In the genomic region with DNA sequence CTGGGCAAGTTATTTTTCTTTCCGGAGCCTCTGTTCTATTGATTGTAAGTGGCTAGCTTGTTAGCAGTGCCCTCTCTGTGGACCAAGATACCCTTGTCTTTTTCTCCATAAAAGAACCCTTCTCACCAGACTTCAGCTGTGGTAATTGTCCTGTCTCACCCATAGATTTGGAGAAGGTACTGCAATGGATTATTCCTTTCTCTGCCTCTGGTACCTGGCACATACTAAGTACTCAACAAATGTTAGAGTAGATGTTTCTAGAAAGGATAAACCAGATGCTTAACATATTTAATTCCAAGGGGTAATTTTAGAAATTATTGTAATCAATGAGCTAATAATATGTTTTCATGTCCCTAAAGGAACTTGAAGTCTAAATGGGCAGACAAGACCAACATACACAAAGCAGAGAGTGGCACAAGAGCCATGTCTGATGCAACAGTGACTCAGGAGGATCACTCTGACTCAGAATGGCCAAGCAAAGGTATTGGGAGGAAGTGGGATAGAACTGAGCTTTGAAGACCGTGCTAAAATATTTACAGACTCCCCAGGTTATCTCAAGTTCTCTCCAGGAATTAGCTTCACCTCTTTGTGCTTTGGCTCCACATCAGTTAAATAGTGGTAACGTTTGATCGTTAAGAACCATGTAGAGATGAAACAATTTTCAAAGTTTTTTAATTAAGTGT, we compare ENCODE assay signal across 1 cellular context.
TF ChIP-seq lines count a peak whose summit lies in the region.

No MANE protein-coding gene starts in this region.

TF ChIP-seq in GM23338, 12 proteins besides CTCF, POLR2A, EP300 and RAD21 (continued from another document):
- TF ChIP-seq, protein P1, sequence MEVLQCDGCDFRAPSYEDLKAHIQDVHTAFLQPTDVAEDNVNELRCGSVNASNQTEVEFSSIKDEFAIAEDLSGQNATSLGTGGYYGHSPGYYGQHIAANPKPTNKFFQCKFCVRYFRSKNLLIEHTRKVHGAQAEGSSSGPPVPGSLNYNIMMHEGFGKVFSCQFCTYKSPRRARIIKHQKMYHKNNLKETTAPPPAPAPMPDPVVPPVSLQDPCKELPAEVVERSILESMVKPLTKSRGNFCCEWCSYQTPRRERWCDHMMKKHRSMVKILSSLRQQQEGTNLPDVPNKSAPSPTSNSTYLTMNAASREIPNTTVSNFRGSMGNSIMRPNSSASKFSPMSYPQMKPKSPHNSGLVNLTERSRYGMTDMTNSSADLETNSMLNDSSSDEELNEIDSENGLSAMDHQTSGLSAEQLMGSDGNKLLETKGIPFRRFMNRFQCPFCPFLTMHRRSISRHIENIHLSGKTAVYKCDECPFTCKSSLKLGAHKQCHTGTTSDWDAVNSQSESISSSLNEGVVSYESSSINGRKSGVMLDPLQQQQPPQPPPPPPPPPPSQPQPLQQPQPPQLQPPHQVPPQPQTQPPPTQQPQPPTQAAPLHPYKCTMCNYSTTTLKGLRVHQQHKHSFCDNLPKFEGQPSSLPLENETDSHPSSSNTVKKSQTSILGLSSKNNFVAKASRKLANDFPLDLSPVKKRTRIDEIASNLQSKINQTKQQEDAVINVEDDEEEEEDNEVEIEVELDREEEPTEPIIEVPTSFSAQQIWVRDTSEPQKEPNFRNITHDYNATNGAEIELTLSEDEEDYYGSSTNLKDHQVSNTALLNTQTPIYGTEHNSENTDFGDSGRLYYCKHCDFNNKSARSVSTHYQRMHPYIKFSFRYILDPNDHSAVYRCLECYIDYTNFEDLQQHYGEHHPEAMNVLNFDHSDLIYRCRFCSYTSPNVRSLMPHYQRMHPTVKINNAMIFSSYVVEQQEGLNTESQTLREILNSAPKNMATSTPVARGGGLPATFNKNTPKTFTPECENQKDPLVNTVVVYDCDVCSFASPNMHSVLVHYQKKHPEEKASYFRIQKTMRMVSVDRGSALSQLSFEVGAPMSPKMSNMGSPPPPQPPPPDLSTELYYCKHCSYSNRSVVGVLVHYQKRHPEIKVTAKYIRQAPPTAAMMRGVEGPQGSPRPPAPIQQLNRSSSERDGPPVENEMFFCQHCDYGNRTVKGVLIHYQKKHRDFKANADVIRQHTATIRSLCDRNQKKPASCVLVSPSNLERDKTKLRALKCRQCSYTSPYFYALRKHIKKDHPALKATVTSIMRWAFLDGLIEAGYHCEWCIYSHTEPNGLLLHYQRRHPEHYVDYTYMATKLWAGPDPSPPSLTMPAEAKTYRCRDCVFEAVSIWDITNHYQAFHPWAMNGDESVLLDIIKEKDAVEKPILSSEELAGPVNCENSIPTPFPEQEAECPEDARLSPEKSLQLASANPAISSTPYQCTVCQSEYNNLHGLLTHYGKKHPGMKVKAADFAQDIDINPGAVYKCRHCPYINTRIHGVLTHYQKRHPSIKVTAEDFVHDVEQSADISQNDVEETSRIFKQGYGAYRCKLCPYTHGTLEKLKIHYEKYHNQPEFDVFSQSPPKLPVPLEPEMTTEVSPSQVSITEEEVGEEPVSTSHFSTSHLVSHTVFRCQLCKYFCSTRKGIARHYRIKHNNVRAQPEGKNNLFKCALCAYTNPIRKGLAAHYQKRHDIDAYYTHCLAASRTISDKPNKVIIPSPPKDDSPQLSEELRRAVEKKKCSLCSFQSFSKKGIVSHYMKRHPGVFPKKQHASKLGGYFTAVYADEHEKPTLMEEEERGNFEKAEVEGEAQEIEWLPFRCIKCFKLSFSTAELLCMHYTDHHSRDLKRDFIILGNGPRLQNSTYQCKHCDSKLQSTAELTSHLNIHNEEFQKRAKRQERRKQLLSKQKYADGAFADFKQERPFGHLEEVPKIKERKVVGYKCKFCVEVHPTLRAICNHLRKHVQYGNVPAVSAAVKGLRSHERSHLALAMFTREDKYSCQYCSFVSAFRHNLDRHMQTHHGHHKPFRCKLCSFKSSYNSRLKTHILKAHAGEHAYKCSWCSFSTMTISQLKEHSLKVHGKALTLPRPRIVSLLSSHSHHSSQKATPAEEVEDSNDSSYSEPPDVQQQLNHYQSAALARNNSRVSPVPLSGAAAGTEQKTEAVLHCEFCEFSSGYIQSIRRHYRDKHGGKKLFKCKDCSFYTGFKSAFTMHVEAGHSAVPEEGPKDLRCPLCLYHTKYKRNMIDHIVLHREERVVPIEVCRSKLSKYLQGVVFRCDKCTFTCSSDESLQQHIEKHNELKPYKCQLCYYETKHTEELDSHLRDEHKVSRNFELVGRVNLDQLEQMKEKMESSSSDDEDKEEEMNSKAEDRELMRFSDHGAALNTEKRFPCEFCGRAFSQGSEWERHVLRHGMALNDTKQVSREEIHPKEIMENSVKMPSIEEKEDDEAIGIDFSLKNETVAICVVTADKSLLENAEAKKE (CRISPR knock-in tag; IDR thresholded peaks at IDR 0.05): no peak
